Comparison of ENCODE assay signal across 10 cellular contexts in genomic region chr6:18211338-18211737, GRCh38. TPM values are rescaled to one million over a fixed set of nuclear protein-coding genes. Genes with fewer than 3 reads are reported as not detected.
DNase-seq lines count a peak whose midpoint lies in the region; ATAC-seq and TF ChIP-seq lines count a peak whose summit lies in the region.
"Had no signal": no experiment of that assay in that cellular context is flagged by ENCODE, and none has a peak within 500 bp of the region (broad histone marks: within the 10 kb centered on the region; RNA-seq: fewer than 3 reads in every experiment).

No MANE protein-coding gene starts in this region.

- POLR2A ChIA-PET in GM10248 (lab: Yijun Ruan, JAX): no interaction called here
- POLR2A ChIA-PET in activated CD4-positive, alpha-beta memory T cell treated with anti-CD3 and anti-CD28 coated beads for 36 hours (lab: Charles Lee): no interaction called here

- peak; percentile 94 for ATAC-seq in GM19043 (IDR thresholded peaks at IDR 0.05; ENCODE audit: low read depth, unreplicated experiment)
- peak; percentile 97 for ATAC-seq in HG02885 (IDR thresholded peaks at IDR 0.05; ENCODE audit: poor library complexity, unreplicated experiment)
- ATAC-seq: Panc1 had no signal

- TF ChIP-seq CTCF in GM10248 (IDR thresholded peaks at IDR 0.05; ENCODE audit: control extremely low read depth, extremely low read depth, low read depth, missing control alignments) (no peak), nephron progenitor cell (IDR thresholded peaks at IDR 0.05) (no peak)

- DNase-seq in GM10248 (ENCODE audit: extremely low spot score): peak; percentile 81
- peak; percentile 63 for DNase-seq in activated CD4-positive, alpha-beta memory T cell treated with anti-CD3 and anti-CD28 coated beads for 36 hours
- no peak for DNase-seq in NCI-H526 treated with DMSO at 0.1 percent for 48 hours (lab: John Stamatoyannopoulos, UW)
- no peak for DNase-seq in iPS-NIHi11 (ENCODE audit: low spot score)
- no peak for DNase-seq in nephron progenitor cell
- no peak for DNase-seq in UCSD-AML1 (lab: John Stamatoyannopoulos, UW; ENCODE audit: unreplicated experiment)
- DNase-seq: DMS153 had no signal

- CTCF ChIA-PET in GM10248 (lab: Yijun Ruan, JAX): no interaction called here
- CTCF ChIA-PET in activated CD4-positive, alpha-beta memory T cell treated with anti-CD3 and anti-CD28 coated beads for 36 hours (lab: Charles Lee): no interaction called here

- H3K4me3 Mint-ChIP-seq in activated CD4-positive, alpha-beta memory T cell treated with anti-CD3 and anti-CD28 coated beads for 36 hours: no peak overlapping the region
- no peak overlapping the region for H3K4me3 Mint-ChIP-seq in nephron progenitor cell

- no peaks in the 10 kb centered on the region for H3K9me3 Mint-ChIP-seq in activated CD4-positive, alpha-beta memory T cell treated with anti-CD3 and anti-CD28 coated beads for 36 hours
- no peaks in the 10 kb centered on the region for H3K9me3 Mint-ChIP-seq in nephron progenitor cell

- peaks cover 34% of the 10 kb centered on the region for H3K36me3 Mint-ChIP-seq in activated CD4-positive, alpha-beta memory T cell treated with anti-CD3 and anti-CD28 coated beads for 36 hours
- H3K36me3 Mint-ChIP-seq in nephron progenitor cell (ENCODE audit: low read depth): peaks cover 34% of the 10 kb centered on the region

- H3K27me3 Mint-ChIP-seq in activated CD4-positive, alpha-beta memory T cell treated with anti-CD3 and anti-CD28 coated beads for 36 hours: no peaks in the 10 kb centered on the region
- H3K27me3 Mint-ChIP-seq in nephron progenitor cell (ENCODE audit: low read depth, poor library complexity): peaks cover 12% of the 10 kb centered on the region

- peaks cover 23% of the 10 kb centered on the region for H3K4me1 Mint-ChIP-seq in activated CD4-positive, alpha-beta memory T cell treated with anti-CD3 and anti-CD28 coated beads for 36 hours (ENCODE audit: low read depth)
- H3K4me1 Mint-ChIP-seq in nephron progenitor cell: peaks cover 8% of the 10 kb centered on the region

- H3K27ac Mint-ChIP-seq in activated CD4-positive, alpha-beta memory T cell treated with anti-CD3 and anti-CD28 coated beads for 36 hours: no peak overlapping the region
- H3K27ac Mint-ChIP-seq in nephron progenitor cell: no peak overlapping the region

- intact Hi-C loops in activated CD4-positive, alpha-beta memory T cell treated with anti-CD3 and anti-CD28 coated beads for 36 hours (cut with micrococcal nuclease): loop anchor here (1.0 kb wide), 2 partner anchors 52 to 55 kb away; no protein-coding TSS in a partner anchor

RNA-seq across cellular contexts. Expression of gene DEK, which starts 53.0 kb away (rescaled TPM):
- total RNA-seq in activated CD4-positive, alpha-beta memory T cell treated with anti-CD3 and anti-CD28 coated beads for 36 hours: 100 to 1,000 TPM; 180 to 182 TPM

RNA-seq across cellular contexts. Expression of gene KDM1B, which starts 56.1 kb away (rescaled TPM):
- 10 to 100 TPM; 17.5 to 18.5 TPM for total RNA-seq in activated CD4-positive, alpha-beta memory T cell treated with anti-CD3 and anti-CD28 coated beads for 36 hours

RNA-seq across cellular contexts. Expression of gene TPMT, which starts 56.5 kb away (rescaled TPM):
- 1 to 10 TPM; 7.7 to 7.8 TPM for total RNA-seq in activated CD4-positive, alpha-beta memory T cell treated with anti-CD3 and anti-CD28 coated beads for 36 hours

Comparison
In these comparisons a context has a peak if more than half of its experiments do, and no peak if none do; other contexts are left out.
1. DNase-seq: peak in GM10248 (single experiment) and activated CD4-positive, alpha-beta memory T cell treated with anti-CD3 and anti-CD28 coated beads for 36 hours (single experiment); none in NCI-H526 treated with DMSO at 0.1 percent for 48 hours (single experiment), iPS-NIHi11 (single experiment), nephron progenitor cell (single experiment) and UCSD-AML1 (single experiment).